1 cellular context compared by ENCODE assay signal in genomic region chr16:1477033-1477432, GRCh38.
TF ChIP-seq lines count a peak whose summit lies in the region.

No MANE protein-coding gene starts in this region.

TF ChIP-seq in IMR-90, 13 proteins besides CTCF, POLR2A, EP300 and RAD21:
- TF ChIP-seq RFX5 (IDR thresholded peaks at IDR 0.05; ENCODE audit: low read depth, low read length) (no peak), NFE2L2 (IDR thresholded peaks at IDR 0.05; ENCODE audit: low read depth, low read length) (no peak), BHLHE40 (IDR thresholded peaks at IDR 0.05; ENCODE audit: low read depth, low read length) (no peak), MXI1 (IDR thresholded peaks at IDR 0.05; ENCODE audit: borderline replicate concordance, low read depth, low read length) (no peak), MAFK (IDR thresholded peaks at IDR 0.05; ENCODE audit: low read depth, low read length) (no peak), RCOR1 (IDR thresholded peaks at IDR 0.05; ENCODE audit: insufficient replicate concordance, low read length) (no peak), CHD1 (IDR thresholded peaks at IDR 0.05; ENCODE audit: low read depth, low read length) (no peak), FOS (IDR thresholded peaks at IDR 0.05; ENCODE audit: low read depth, low read length) (no peak), MAZ (IDR thresholded peaks at IDR 0.05; ENCODE audit: borderline replicate concordance, low read depth, low read length) (no peak), SMC3 (IDR thresholded peaks at IDR 0.05; ENCODE audit: low read depth, low read length) (no peak), CEBPB (IDR thresholded peaks at IDR 0.05; ENCODE audit: low read depth, low read length) (no peak)
- TF ChIP-seq, protein P1, sequence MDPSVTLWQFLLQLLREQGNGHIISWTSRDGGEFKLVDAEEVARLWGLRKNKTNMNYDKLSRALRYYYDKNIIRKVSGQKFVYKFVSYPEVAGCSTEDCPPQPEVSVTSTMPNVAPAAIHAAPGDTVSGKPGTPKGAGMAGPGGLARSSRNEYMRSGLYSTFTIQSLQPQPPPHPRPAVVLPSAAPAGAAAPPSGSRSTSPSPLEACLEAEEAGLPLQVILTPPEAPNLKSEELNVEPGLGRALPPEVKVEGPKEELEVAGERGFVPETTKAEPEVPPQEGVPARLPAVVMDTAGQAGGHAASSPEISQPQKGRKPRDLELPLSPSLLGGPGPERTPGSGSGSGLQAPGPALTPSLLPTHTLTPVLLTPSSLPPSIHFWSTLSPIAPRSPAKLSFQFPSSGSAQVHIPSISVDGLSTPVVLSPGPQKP (IDR thresholded peaks at IDR 0.05; ENCODE audit: borderline replicate concordance, low read depth, low read length) = no peak
TF ChIP-seq in IMR-90: peak in this region for 0.
